Comparison of ENCODE assay signal across 9 cellular contexts in genomic region chr1:226632922-226633351, GRCh38.
DNase-seq lines count a peak whose midpoint lies in the region; ATAC-seq and TF ChIP-seq lines count a peak whose summit lies in the region.
"Had no signal": no experiment of that assay in that cellular context is flagged by ENCODE, and none has a peak within 500 bp of the region (broad histone marks: within the 10 kb centered on the region; RNA-seq: fewer than 3 reads in every experiment).

No MANE protein-coding gene starts in this region.

- H3K18ac ChIP-seq in mesendoderm (ENCODE audit: low read length): no peak overlapping the region

- H2AFZ ChIP-seq in neural progenitor cell (replicated peaks): no peak overlapping the region

- H3K27ac Mint-ChIP-seq in activated naive CD8-positive, alpha-beta T cell treated with anti-CD3 and anti-CD28 coated beads, Interleukin-2, amount 50 U/mL, for 24 hours: peak overlapping the region; percentile 92
- peak overlapping the region; percentile 69 for H3K27ac Mint-ChIP-seq in neural progenitor cell
- H3K27ac Mint-ChIP-seq: mesothelial cell of epicardium had no signal

- peak; percentile 35 for ATAC-seq in activated naive CD8-positive, alpha-beta T cell treated with anti-CD3 and anti-CD28 coated beads, Interleukin-2, amount 50 U/mL, for 24 hours
- no peak for ATAC-seq in GM21825 (IDR thresholded peaks at IDR 0.05; ENCODE audit: unreplicated experiment)

- BruUV-seq in A673 (replicated peaks; lab: Mats Ljungman, UMichigan): TSS peak; percentile 32

- H3K36me3 ChIP-seq in A673 (ENCODE audit: insufficient read depth, low read length, poor library complexity, severe bottlenecking) (no peaks in the 10 kb centered on the region), H7 (replicated peaks; ENCODE audit: control insufficient read depth, insufficient read depth, low read length) (no peaks in the 10 kb centered on the region), neural progenitor cell (no peaks in the 10 kb centered on the region), mesendoderm (ENCODE audit: control insufficient read depth, insufficient read depth, low read length) (no peaks in the 10 kb centered on the region)

- CTCF ChIA-PET in A673 (lab: Charles Lee): interaction anchor here (1.1 to 1.4 kb wide), 2 partner anchors 85 to 195 kb away, joined by 3 to 9 read pairs; no protein-coding TSS in a partner anchor

- H3K4me2 ChIP-seq in neural progenitor cell: no peak overlapping the region
- no peak overlapping the region for H3K4me2 ChIP-seq in mesendoderm (ENCODE audit: low read length)

- no peaks in the 10 kb centered on the region for H3K79me1 ChIP-seq in mesendoderm (ENCODE audit: low read length)

- H3K9me3 ChIP-seq in A673 (ENCODE audit: low read depth, low read length, poor library complexity, severe bottlenecking) (no peaks in the 10 kb centered on the region), neural progenitor cell (ENCODE audit: low read depth) (no peaks in the 10 kb centered on the region)

- peaks cover 61% of the 10 kb centered on the region for H3K4me1 Mint-ChIP-seq in activated naive CD8-positive, alpha-beta T cell treated with anti-CD3 and anti-CD28 coated beads, Interleukin-2, amount 50 U/mL, for 24 hours
- peaks cover 24% of the 10 kb centered on the region for H3K4me1 Mint-ChIP-seq in neural progenitor cell
- H3K4me1 Mint-ChIP-seq: mesothelial cell of epicardium had no signal

- peak overlapping the region; percentile 21 for H3K4me3 Mint-ChIP-seq in activated naive CD8-positive, alpha-beta T cell treated with anti-CD3 and anti-CD28 coated beads, Interleukin-2, amount 50 U/mL, for 24 hours
- H3K4me3 Mint-ChIP-seq in neural progenitor cell: peak overlapping the region; percentile 10
- H3K4me3 Mint-ChIP-seq: mesothelial cell of epicardium had no signal

- H2AK5ac ChIP-seq in mesendoderm (ENCODE audit: low read length): no peak overlapping the region

- H3K27me3 ChIP-seq in A673 (replicated peaks; ENCODE audit: insufficient read depth, low read depth, low read length, poor library complexity): no peaks in the 10 kb centered on the region
- H3K27me3 ChIP-seq in H7 (ENCODE audit: control insufficient read depth, insufficient read depth, low read length): no peaks in the 10 kb centered on the region
- no peaks in the 10 kb centered on the region for H3K27me3 ChIP-seq in neural progenitor cell
- no peaks in the 10 kb centered on the region for H3K27me3 ChIP-seq in mesendoderm (ENCODE audit: insufficient read depth, low read length, poor library complexity)

- H3K9me3 Mint-ChIP-seq in activated naive CD8-positive, alpha-beta T cell treated with anti-CD3 and anti-CD28 coated beads, Interleukin-2, amount 50 U/mL, for 24 hours: no peaks in the 10 kb centered on the region
- no peaks in the 10 kb centered on the region for H3K9me3 Mint-ChIP-seq in neural progenitor cell
- H3K9me3 Mint-ChIP-seq: mesothelial cell of epicardium had no signal

- no peaks in the 10 kb centered on the region for H3K27me3 Mint-ChIP-seq in activated naive CD8-positive, alpha-beta T cell treated with anti-CD3 and anti-CD28 coated beads, Interleukin-2, amount 50 U/mL, for 24 hours
- peaks cover 3% of the 10 kb centered on the region for H3K27me3 Mint-ChIP-seq in neural progenitor cell (ENCODE audit: insufficient read depth, low read depth)

- H3K4me3 ChIP-seq in A673 (ENCODE audit: low read depth, low read length, poor library complexity, severe bottlenecking): no peak overlapping the region
- H3K4me3 ChIP-seq in H7 (ENCODE audit: insufficient read depth, low read depth, low read length): no peak overlapping the region
- H3K4me3 ChIP-seq in neural progenitor cell: no peak overlapping the region
- H3K4me3 ChIP-seq in mesendoderm (ENCODE audit: low read length): no peak overlapping the region

- H2BK15ac ChIP-seq in mesendoderm (replicated peaks; ENCODE audit: low read depth): no peak overlapping the region

- H3K9ac ChIP-seq in neural progenitor cell: no peak overlapping the region
- H3K9ac ChIP-seq in mesendoderm (ENCODE audit: low read length): no peak overlapping the region

- H4K5ac ChIP-seq in mesendoderm (ENCODE audit: low read length): no peak overlapping the region

- H3K79me2 ChIP-seq in neural progenitor cell (ENCODE audit: low read depth) (no peaks in the 10 kb centered on the region), mesendoderm (ENCODE audit: control insufficient read depth, insufficient read depth, low read length) (no peaks in the 10 kb centered on the region)

- no peak overlapping the region for H2BK120ac ChIP-seq in mesendoderm (ENCODE audit: low read depth, low read length)

- H2BK5ac ChIP-seq in mesendoderm (ENCODE audit: low read length): no peak overlapping the region

- no peak overlapping the region for H3K23ac ChIP-seq in mesendoderm (ENCODE audit: low read length)

- H3K36me3 Mint-ChIP-seq in activated naive CD8-positive, alpha-beta T cell treated with anti-CD3 and anti-CD28 coated beads, Interleukin-2, amount 50 U/mL, for 24 hours (ENCODE audit: low read depth): peaks cover 21% of the 10 kb centered on the region
- H3K36me3 Mint-ChIP-seq in neural progenitor cell: peaks cover 5% of the 10 kb centered on the region

- POLR2A ChIA-PET in A673 (lab: Charles Lee; ENCODE audit: low non-redundant PET): no interaction called here

- no peak overlapping the region for H3K56ac ChIP-seq in mesendoderm (ENCODE audit: low read length)

- no peak overlapping the region for H3K4ac ChIP-seq in mesendoderm (ENCODE audit: low read depth, low read length)

- no peak for TF ChIP-seq CTCF in A673 (conservative IDR thresholded peaks at IDR 0.05; ENCODE audit: low read depth, low read length)
- no peak for TF ChIP-seq CTCF in neural progenitor cell (IDR thresholded peaks at IDR 0.05)

- intact Hi-C loops in A673 (cut with micrococcal nuclease; ENCODE audit: unreplicated experiment): loop anchor here (5.0 kb wide), 1 partner anchor 804 kb away; no protein-coding TSS in a partner anchor

- no peak for DNase-seq in A673 (ENCODE audit: low spot score)
- DNase-seq in H7: peak; percentile 17
- DNase-seq in activated naive CD8-positive, alpha-beta T cell treated with anti-CD3 and anti-CD28 coated beads, Interleukin-2, amount 50 U/mL, for 24 hours: peak; percentile 72
- DNase-seq in neural progenitor cell (ENCODE audit: low spot score): no peak
- no peak for DNase-seq in mesendoderm
- DNase-seq in GM19238 (ENCODE audit: insufficient read length, low spot score): no peak
- DNase-seq in NCI-H146 treated with DMSO at 0.1 percent for 48 hours (lab: John Stamatoyannopoulos, UW; ENCODE audit: unreplicated experiment): no peak

- no peaks in the 10 kb centered on the region for H4K20me1 ChIP-seq in neural progenitor cell (ENCODE audit: low read depth)

- H3K27ac ChIP-seq in A673 (ENCODE audit: low read depth, low read length, poor library complexity, severe bottlenecking) (no peak overlapping the region), neural progenitor cell (no peak overlapping the region), mesendoderm (ENCODE audit: low read depth, low read length) (no peak overlapping the region)

- H3F3A ChIP-seq in neural progenitor cell (ENCODE audit: low read depth): no peaks in the 10 kb centered on the region

- no peak overlapping the region for H4K8ac ChIP-seq in mesendoderm (ENCODE audit: low read depth, low read length)

- H3K4me1 ChIP-seq in A673 (ENCODE audit: insufficient read depth, low read length, poor library complexity, severe bottlenecking): no peaks in the 10 kb centered on the region
- no peaks in the 10 kb centered on the region for H3K4me1 ChIP-seq in neural progenitor cell
- H3K4me1 ChIP-seq in mesendoderm (ENCODE audit: control insufficient read depth, low read depth, low read length): no peaks in the 10 kb centered on the region

- no CpG with 5 or more reads among the region's 10 CpGs for WGBS in mesendoderm (ENCODE audit: extremely low coverage, insufficient coverage, low lambda C conversion rate)

Comparison
In these comparisons a context has a peak if more than half of its experiments do, and no peak if none do; other contexts are left out.
1. DNase-seq: peak in H7 (single experiment) and activated naive CD8-positive, alpha-beta T cell treated with anti-CD3 and anti-CD28 coated beads, Interleukin-2, amount 50 U/mL, for 24 hours (single experiment); none in A673 (single experiment), neural progenitor cell (single experiment), mesendoderm (single experiment), GM19238 (single experiment) and NCI-H146 treated with DMSO at 0.1 percent for 48 hours (single experiment).